Comparison of ENCODE assay signal across 12 cellular contexts in genomic region chr13:45336025-45336800, GRCh38. TPM values are rescaled to one million over a fixed set of nuclear protein-coding genes. Genes with fewer than 3 reads are reported as not detected.
DNase-seq lines count a peak whose midpoint lies in the region; ATAC-seq, FAIRE-seq and TF ChIP-seq lines count a peak whose summit lies in the region.
"Had no signal": no experiment of that assay in that cellular context is flagged by ENCODE, and none has a peak within 500 bp of the region (broad histone marks: within the 10 kb centered on the region; RNA-seq: fewer than 3 reads in every experiment).

No MANE protein-coding gene starts in this region.

- no peaks in the 10 kb centered on the region for H3K9me3 ChIP-seq in DOHH2 (ENCODE audit: control insufficient read depth, insufficient read depth, low read length)
- no peaks in the 10 kb centered on the region for H3K9me3 ChIP-seq in Loucy (ENCODE audit: insufficient read depth, low read depth, low read length)
- no peaks in the 10 kb centered on the region; the same call in 2 of the 3 replicates for H3K9me3 ChIP-seq in GM12878 (replicated peaks; ENCODE audit: control insufficient read depth, insufficient read depth, low read length)
- H3K9me3 ChIP-seq in neural progenitor cell (ENCODE audit: low read depth) = no peaks in the 10 kb centered on the region
- H3K9me3 ChIP-seq: colonic mucosa, heart right ventricle, mucosa of descending colon had no signal

- H3K27me3 Mint-ChIP-seq in neural progenitor cell (ENCODE audit: insufficient read depth, low read depth) = peaks cover 3% of the 10 kb centered on the region

- TF ChIP-seq RAD21 in GM12878 (IDR thresholded peaks at IDR 0.05; ENCODE audit: insufficient read depth, low read depth, low read length) = no peak

- SMC1A ChIA-PET in GM12878 (lab: Charles Lee; ENCODE audit: uncharacterized antibody, unreplicated experiment) = interaction anchor here (1.3 to 1.9 kb wide), 3 partner anchors 13 to 58 kb away, joined by 3 to 7 read pairs (median 6); no protein-coding TSS in a partner anchor

- H3F3A ChIP-seq in DOHH2 (ENCODE audit: control insufficient read depth, insufficient read depth) = peaks cover 88% of the 10 kb centered on the region
- peaks cover 22% of the 10 kb centered on the region for H3F3A ChIP-seq in Loucy (ENCODE audit: low read depth)
- H3F3A ChIP-seq in neural progenitor cell (ENCODE audit: low read depth) = peaks cover 93% of the 10 kb centered on the region

- H3K79me2 ChIP-seq in DOHH2 (ENCODE audit: control insufficient read depth, low read length) (peaks cover 63% of the 10 kb centered on the region), Loucy (ENCODE audit: insufficient read depth, low read length) (peaks cover 88% of the 10 kb centered on the region), GM12878 (ENCODE audit: control insufficient read depth, insufficient read depth, low read length) (peaks cover 50% of the 10 kb centered on the region), neural progenitor cell (ENCODE audit: low read depth) (peaks cover 45% of the 10 kb centered on the region)

- no peak overlapping the region for H3K27ac Mint-ChIP-seq in neural progenitor cell

- WGBS in GM12878 (ENCODE audit: insufficient coverage, insufficient replicate concordance, low lambda C conversion rate, missing lambda C conversion rate) = 74% methylated on average over 9 of the region's 9 CpGs

- H3K9ac ChIP-seq in Loucy (ENCODE audit: low read depth, low read length, poor library complexity, severe bottlenecking) = peak overlapping the region; percentile 24
- H3K9ac ChIP-seq in GM12878 (ENCODE audit: control insufficient read depth, insufficient read depth, low read length) = no peak overlapping the region
- no peak overlapping the region for H3K9ac ChIP-seq in neural progenitor cell

- TF ChIP-seq POLR2A in GM12878 (IDR thresholded peaks at IDR 0.05; ENCODE audit: low read depth, low read length) = peak; percentile 66

- RAD21 ChIA-PET in GM12878 (lab: Charles Lee; ENCODE audit: unreplicated experiment) = no interaction called here

- CTCF ChIA-PET in GM12878 (lab: Yijun Ruan, JAX) = interaction anchor here (1.1 to 1.7 kb wide), 2 partner anchors 27 to 35 kb away, joined by 3 to 4 read pairs; no protein-coding TSS in a partner anchor

- DNase-seq in GM12878 (ENCODE audit: low read depth, low spot score) (no peak), neural progenitor cell (ENCODE audit: low spot score) (no peak), GM19239 (ENCODE audit: insufficient read length, low spot score) (no peak), DMS79 (lab: John Stamatoyannopoulos, UW) (no peak), RKO (ENCODE audit: low spot score) (no peak)
- DNase-seq: colonic mucosa, heart right ventricle, mucosa of descending colon, NCI-H446 treated with DMSO at 0.1 percent for 48 hours had no signal

- H3K4me3 Mint-ChIP-seq in neural progenitor cell = no peak overlapping the region

- H2AFZ ChIP-seq in Loucy (ENCODE audit: low read length) = no peak overlapping the region
- no peak overlapping the region for H2AFZ ChIP-seq in GM12878 (ENCODE audit: control insufficient read depth, low read depth, low read length)
- H2AFZ ChIP-seq in neural progenitor cell (replicated peaks) = no peak overlapping the region

- ATAC-seq in GM12878 = no peak
- ATAC-seq: heart right ventricle, mucosa of descending colon had no signal

- H3K9me3 Mint-ChIP-seq in neural progenitor cell = no peaks in the 10 kb centered on the region

- peaks cover 32% of the 10 kb centered on the region for H3K4me1 Mint-ChIP-seq in neural progenitor cell

- in situ Hi-C loops in GM12878 (cut with MboI) = no loop called here

- intact Hi-C loops in GM12878 (cut with micrococcal nuclease; ENCODE audit: unreplicated experiment) = no loop called here

- peaks cover 61% of the 10 kb centered on the region for H3K4me1 ChIP-seq in DOHH2 (ENCODE audit: control insufficient read depth, low read length)
- H3K4me1 ChIP-seq in Loucy (ENCODE audit: insufficient read depth, low read length, poor library complexity, severe bottlenecking) = peaks cover 86% of the 10 kb centered on the region
- peaks cover 20% of the 10 kb centered on the region for H3K4me1 ChIP-seq in GM12878 (ENCODE audit: control insufficient read depth, insufficient read depth, low read length)
- peaks cover 15% of the 10 kb centered on the region for H3K4me1 ChIP-seq in neural progenitor cell

- BruUV-seq in GM12878 (replicated peaks; lab: Mats Ljungman, UMichigan) = no TSS peak

- no peak overlapping the region for H3K27ac ChIP-seq in DOHH2 (ENCODE audit: low read depth, low read length)
- no peak overlapping the region for H3K27ac ChIP-seq in GM12878 (ENCODE audit: control insufficient read depth, insufficient read depth)
- H3K27ac ChIP-seq in neural progenitor cell = peak overlapping the region; percentile 13
- H3K27ac ChIP-seq: colonic mucosa, SJSA1 had no signal

- no peak for FAIRE-seq in GM12878 (lab: Jason Lieb, UNC)
- no peak for FAIRE-seq in GM19239 (lab: Jason Lieb, UNC)

- H3K27me3 ChIP-seq in DOHH2 (ENCODE audit: control insufficient read depth, low read length) (no peaks in the 10 kb centered on the region), Loucy (ENCODE audit: insufficient read depth, low read length, poor library complexity, severe bottlenecking) (peaks cover 12% of the 10 kb centered on the region), GM12878 (replicated peaks in 1 of 2; ENCODE audit: control insufficient read depth in 2 of 2, insufficient read depth in 2 of 2, low read length in 1 of 2) (no peaks in the 10 kb centered on the region), neural progenitor cell (no peaks in the 10 kb centered on the region)
- H3K27me3 ChIP-seq: colonic mucosa, heart right ventricle, SJSA1 had no signal

- POLR2A ChIA-PET in GM12878 (lab: Charles Lee) = no interaction called here

- H4K20me1 ChIP-seq in DOHH2 (ENCODE audit: control insufficient read depth, insufficient read depth, low read depth, low read length) = peaks cover 62% of the 10 kb centered on the region
- H4K20me1 ChIP-seq in Loucy (ENCODE audit: insufficient read depth, low read length, poor library complexity, severe bottlenecking) = peaks cover 72% of the 10 kb centered on the region
- H4K20me1 ChIP-seq in GM12878 (ENCODE audit: control insufficient read depth, insufficient read depth) = no peaks in the 10 kb centered on the region
- H4K20me1 ChIP-seq in neural progenitor cell (ENCODE audit: low read depth) = peaks cover 59% of the 10 kb centered on the region

- H3K36me3 Mint-ChIP-seq in neural progenitor cell = peaks cover 47% of the 10 kb centered on the region

- H3K4me2 ChIP-seq in DOHH2 (ENCODE audit: low read length) (peak overlapping the region; percentile 22), Loucy (ENCODE audit: low read depth, low read length, poor library complexity, severe bottlenecking) (peak overlapping the region; percentile 92), GM12878 (ENCODE audit: control insufficient read depth, insufficient read depth) (peak overlapping the region; percentile 51), neural progenitor cell (no peak overlapping the region)

- H3K9me2 ChIP-seq in DOHH2 (replicated peaks; ENCODE audit: control insufficient read depth, low read length) (no peaks in the 10 kb centered on the region), Loucy (replicated peaks; ENCODE audit: low read depth, low read length) (no peaks in the 10 kb centered on the region)

- H3K36me3 ChIP-seq in DOHH2 (ENCODE audit: control insufficient read depth, low read length) = peaks cover 80% of the 10 kb centered on the region
- H3K36me3 ChIP-seq in Loucy (ENCODE audit: insufficient read depth, low read length) = peaks cover 51% of the 10 kb centered on the region
- peaks cover 16 to 26% of the 10 kb centered on the region in 2 experiments for H3K36me3 ChIP-seq in GM12878 (ENCODE audit: control insufficient read depth in 2 of 2, insufficient read depth in 2 of 2, low read length in 1 of 2)
- H3K36me3 ChIP-seq in neural progenitor cell = peaks cover 27% of the 10 kb centered on the region

- TF ChIP-seq CTCF in DOHH2 (IDR thresholded peaks at IDR 0.05; ENCODE audit: low read depth, low read length, poor library complexity, severe bottlenecking) = no peak
- TF ChIP-seq CTCF in Loucy (conservative IDR thresholded peaks at IDR 0.05; ENCODE audit: low read length) = no peak
- no peak for TF ChIP-seq CTCF in GM12878 (IDR thresholded peaks at IDR 0.05 in 2 of 3, conservative IDR thresholded peaks at IDR 0.05 in 1 of 3; ENCODE audit: control insufficient read depth in 2 of 3, extremely low read depth in 1 of 3, insufficient read depth in 1 of 3, low read depth in 3 of 3, low read length in 3 of 3)
- no peak for TF ChIP-seq CTCF in neural progenitor cell (IDR thresholded peaks at IDR 0.05)

- H3K4me3 ChIP-seq in DOHH2 (ENCODE audit: low read length) = no peak overlapping the region
- H3K4me3 ChIP-seq in Loucy (ENCODE audit: low read length, poor library complexity, severe bottlenecking) = peak overlapping the region; percentile 59
- peak overlapping the region; percentile 30; the same call in 1 of the 2 replicates for H3K4me3 ChIP-seq in GM12878
- H3K4me3 ChIP-seq in neural progenitor cell = no peak overlapping the region
- H3K4me3 ChIP-seq: colonic mucosa, heart right ventricle, mucosa of descending colon, SJSA1 had no signal

- no peak for TF ChIP-seq EP300 in GM12878 (IDR thresholded peaks at IDR 0.05; ENCODE audit: borderline replicate concordance in 1 of 2, control insufficient read depth in 1 of 2, low read depth in 2 of 2, low read length in 2 of 2)

TF ChIP-seq in GM12878, 131 proteins besides CTCF, POLR2A, EP300 and RAD21 (continues in another document):
- TF ChIP-seq ZNF622 (IDR thresholded peaks at IDR 0.05) (no peak), ATF7 (IDR thresholded peaks at IDR 0.05; ENCODE audit: low read depth) (no peak), CREB1 (IDR thresholded peaks at IDR 0.05; ENCODE audit: low read depth) (0 out of 2 replicates have a peak, but pooled peaks have one; percentile 4)

RNA-seq across cellular contexts. Expression of gene TPT1, which starts 4.8 kb away (rescaled TPM):
- total RNA-seq in GM12878 (2013; cell fraction: nucleolus; rRNA removed) = 320 TPM in 2 replicates
- total RNA-seq in GM12878 (2014; rRNA removed) (1,281 and 1,473 TPM in 2 replicates), GM12878 (2014; rRNA removed; fragmentation: Illumina TruSeq; extraction: Trizol) (4,303 and 4,333 TPM in 2 replicates), GM12878 (2021) (2,627 and 2,734 TPM in 2 replicates), neural progenitor cell (ENCODE audit: low replicate concordance) (3,253 and 4,951 TPM in 2 replicates)
- 5,474 TPM for polyA plus RNA-seq in GM12878 (2011; ENCODE audit: low read depth)
- polyA plus RNA-seq in GM12878 (2011; rRNA removed) (4,809 and 7,603 TPM in 2 replicates), GM12878 (2014; fragmentation: Illumina TruSeq; extraction: Trizol) (5,925 and 6,580 TPM in 2 replicates), GM12878 (2014; fragmentation: Nextera tagmentation; extraction: Ambion mirVana) (1,000 to 10,000 TPM; 1,130 to 2,045 TPM), GM12878 (2014; rRNA removed) (3,217 and 4,056 TPM in 2 replicates), GM12878 (2016; fragmentation: Nextera tagmentation; extraction: Ambion mirVana) (1,000 to 10,000 TPM; 1,038 to 1,104 TPM)
- 1,726 and 1,821 TPM in 2 replicates for polyA plus RNA-seq in GM12878 (2011; cell fraction: cytosol; rRNA removed)
- polyA plus RNA-seq in GM12878 (2011; cell fraction: nucleus; rRNA removed) = 609 and 739 TPM in 2 replicates
- 5,531 and 6,124 TPM in 2 replicates for polyA plus RNA-seq in GM12878 (2012)
- polyA minus RNA-seq in GM12878 (2011; rRNA and poly(A)+ RNA removed) = 908 and 1,248 TPM in 2 replicates
- polyA minus RNA-seq in GM12878 (2011; cell fraction: cytosol; rRNA and poly(A)+ RNA removed) = 467 and 491 TPM in 2 replicates
- 161 and 255 TPM in 2 replicates for polyA minus RNA-seq in GM12878 (2011; cell fraction: nucleus; rRNA and poly(A)+ RNA removed)

Comparison
In these comparisons a context has a peak if more than half of its experiments do, and no peak if none do; other contexts are left out.
1. H3K4me3 ChIP-seq: peak in Loucy (single experiment) and GM12878 (single experiment); none in DOHH2 (single experiment) and neural progenitor cell (single experiment).